In the genomic region with DNA sequence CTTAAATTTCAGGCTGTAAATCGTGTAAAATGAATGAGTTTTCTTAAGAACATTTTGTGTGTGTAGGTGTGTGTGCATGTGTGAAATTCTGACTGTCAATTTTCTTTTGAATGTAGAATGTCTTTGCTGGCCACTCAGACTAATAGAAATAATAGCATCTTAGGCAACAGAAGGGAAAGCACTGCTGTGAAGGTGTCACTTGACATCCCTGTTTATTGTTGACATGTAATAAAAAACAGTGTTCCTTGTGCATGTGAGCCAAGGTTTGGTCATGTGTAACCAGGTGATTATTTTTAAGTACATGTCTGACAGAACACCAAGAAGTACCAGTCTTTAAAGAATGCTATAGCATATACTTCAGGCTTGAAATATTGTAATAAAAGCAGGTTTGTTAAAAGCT, we compare ENCODE assay signal across 30 cellular contexts.
A peak's percentile ranks its signal among the peaks of the same experiment; 100 is the strongest.
DNase-seq lines count a peak whose midpoint lies in the region; ATAC-seq, FAIRE-seq and TF ChIP-seq lines count a peak whose summit lies in the region.
"Had no signal": no experiment of that assay in that cellular context is flagged by ENCODE, and none has a peak within 500 bp of the region (broad histone marks: within the 10 kb centered on the region; RNA-seq: fewer than 3 reads in every experiment).

No MANE protein-coding gene starts in this region.

- peaks cover 9% of the 10 kb centered on the region for H3K36me3 Mint-ChIP-seq in activated CD4-positive, alpha-beta T cell treated with anti-CD3 and anti-CD28 coated beads, Interleukin-2, amount 10 ng/mL, durations not matched to agents 24 days and 14 days (ENCODE audit: low read depth)
- H3K36me3 Mint-ChIP-seq in activated CD4-positive, alpha-beta T cell treated with anti-CD3 and anti-CD28 coated beads for 36 hours (ENCODE audit: low read depth): peaks cover 2% of the 10 kb centered on the region
- no peaks in the 10 kb centered on the region for H3K36me3 Mint-ChIP-seq in CD4-positive, alpha-beta T cell (ENCODE audit: low read depth)

- no peak for TF ChIP-seq CTCF in CD4-positive, alpha-beta T cell (IDR thresholded peaks at IDR 0.05)

- H3K27me3 Mint-ChIP-seq in activated CD4-positive, alpha-beta T cell treated with anti-CD3 and anti-CD28 coated beads, Interleukin-2, amount 10 ng/mL, durations not matched to agents 24 days and 14 days: no peaks in the 10 kb centered on the region
- no peaks in the 10 kb centered on the region for H3K27me3 Mint-ChIP-seq in activated CD4-positive, alpha-beta T cell treated with anti-CD3 and anti-CD28 coated beads for 36 hours
- no peaks in the 10 kb centered on the region for H3K27me3 Mint-ChIP-seq in CD4-positive, alpha-beta T cell
- H3K27me3 Mint-ChIP-seq: activated CD4-positive, alpha-beta memory T cell treated with anti-CD3 and anti-CD28 coated beads, Interleukin-2, amount 10 ng/mL, durations not matched to agents 7 days and 5 days had no signal

- CTCF ChIA-PET in activated CD4-positive, alpha-beta T cell treated with anti-CD3 and anti-CD28 coated beads for 36 hours (lab: Charles Lee): interaction anchor here (0.5 kb wide), 1 partner anchor 845 kb away, joined by 3 read pairs; no protein-coding TSS in a partner anchor
- CTCF ChIA-PET in CD4-positive, alpha-beta T cell (lab: Charles Lee): interaction anchor here (1.1 kb wide), 1 partner anchor 35 kb away, joined by 3 read pairs; no protein-coding TSS in a partner anchor

- peak; percentile 50 for FAIRE-seq in urothelium cell line (lab: Jason Lieb, UNC)
- FAIRE-seq: islet of Langerhans had no signal

- no peaks in the 10 kb centered on the region for H3K9me3 ChIP-seq in CD4-positive, alpha-beta T cell (ENCODE audit: control insufficient read depth, low read length)
- H3K9me3 ChIP-seq: body of pancreas, Caco-2, esophagus muscularis mucosa, left ventricle myocardium inferior, right atrium auricular region, suprapubic skin, upper lobe of right lung had no signal

- intact Hi-C loops in activated CD4-positive, alpha-beta T cell treated with anti-CD3 and anti-CD28 coated beads, Interleukin-2, amount 10 ng/mL, durations not matched to agents 24 days and 14 days (cut with micrococcal nuclease): loop anchor here (5.0 kb wide), 3 partner anchors 47 to 153 kb away; a partner anchor contains a TSS
- intact Hi-C loops in activated CD4-positive, alpha-beta T cell treated with anti-CD3 and anti-CD28 coated beads for 36 hours (cut with DNase I, micrococcal nuclease): loop anchor here in 1 of 2 experiments (5.0 kb wide), 1 partner anchor 153 kb away; a partner anchor contains a TSS
- intact Hi-C loops in CD4-positive, alpha-beta T cell (cut with DNase I, micrococcal nuclease): no loop called here

- peaks cover 54% of the 10 kb centered on the region for H3K4me1 Mint-ChIP-seq in activated CD4-positive, alpha-beta T cell treated with anti-CD3 and anti-CD28 coated beads, Interleukin-2, amount 10 ng/mL, durations not matched to agents 24 days and 14 days
- H3K4me1 Mint-ChIP-seq in activated CD4-positive, alpha-beta T cell treated with anti-CD3 and anti-CD28 coated beads for 36 hours: peaks cover 55% of the 10 kb centered on the region
- peaks cover 52% of the 10 kb centered on the region for H3K4me1 Mint-ChIP-seq in CD4-positive, alpha-beta T cell (ENCODE audit: low read depth)

- H3K27ac Mint-ChIP-seq in activated CD4-positive, alpha-beta T cell treated with anti-CD3 and anti-CD28 coated beads, Interleukin-2, amount 10 ng/mL, durations not matched to agents 24 days and 14 days: no peak overlapping the region
- H3K27ac Mint-ChIP-seq in activated CD4-positive, alpha-beta T cell treated with anti-CD3 and anti-CD28 coated beads for 36 hours: no peak overlapping the region
- no peak overlapping the region for H3K27ac Mint-ChIP-seq in CD4-positive, alpha-beta T cell
- H3K27ac Mint-ChIP-seq: activated CD4-positive, alpha-beta memory T cell treated with anti-CD3 and anti-CD28 coated beads, Interleukin-2, amount 10 ng/mL, durations not matched to agents 7 days and 5 days; activated naive CD4-positive, alpha-beta T cell treated with anti-CD3 and anti-CD28 coated beads for 36 hours; activated T-helper 1 cell treated with anti-CD3 and anti-CD28 coated beads, Interleukin-12 subunit alpha, Interleukin-12 subunit beta, Interleukin-2, Interleukin-4 antibody, amounts not matched to agents 30 ng/mL and 10 ng/mL and 1 ng/mL, durations not matched to agents 14 hours and 24 hours and 36 hours had no signal

- H3K4me3 Mint-ChIP-seq in activated CD4-positive, alpha-beta T cell treated with anti-CD3 and anti-CD28 coated beads, Interleukin-2, amount 10 ng/mL, durations not matched to agents 24 days and 14 days: no peak overlapping the region
- no peak overlapping the region for H3K4me3 Mint-ChIP-seq in activated CD4-positive, alpha-beta T cell treated with anti-CD3 and anti-CD28 coated beads for 36 hours
- no peak overlapping the region for H3K4me3 Mint-ChIP-seq in CD4-positive, alpha-beta T cell
- H3K4me3 Mint-ChIP-seq: activated CD4-positive, alpha-beta memory T cell treated with anti-CD3 and anti-CD28 coated beads, Interleukin-2, amount 10 ng/mL, durations not matched to agents 7 days and 5 days; activated naive CD4-positive, alpha-beta T cell treated with anti-CD3 and anti-CD28 coated beads for 36 hours; activated T-helper 1 cell treated with anti-CD3 and anti-CD28 coated beads, Interleukin-12 subunit alpha, Interleukin-12 subunit beta, Interleukin-2, Interleukin-4 antibody, amounts not matched to agents 30 ng/mL and 10 ng/mL and 1 ng/mL, durations not matched to agents 14 hours and 24 hours and 36 hours had no signal

- DNase-seq in DMS 273 (lab: John Stamatoyannopoulos, UW; ENCODE audit: unreplicated experiment): peak; percentile 11
- no peak for DNase-seq in DMS 273 treated with DMSO at 0.1 percent for 48 hours (lab: John Stamatoyannopoulos, UW)
- DNase-seq in activated CD4-positive, alpha-beta T cell treated with anti-CD3 and anti-CD28 coated beads, Interleukin-2, amount 10 ng/mL, durations not matched to agents 24 days and 14 days: peak; percentile 21
- DNase-seq in activated CD4-positive, alpha-beta T cell treated with anti-CD3 and anti-CD28 coated beads for 36 hours: no peak
- DNase-seq in NCI-H69 (lab: John Stamatoyannopoulos, UW): peak; percentile 62
- DNase-seq in urothelium cell line (ENCODE audit: low spot score): no peak
- no peak for DNase-seq in EL
- DNase-seq in CD4-positive, alpha-beta T cell: no peak
- DNase-seq: activated CD4-positive, alpha-beta memory T cell treated with anti-CD3 and anti-CD28 coated beads, Interleukin-2, amount 10 ng/mL, durations not matched to agents 7 days and 5 days; activated CD4-positive, CD25-positive, alpha-beta regulatory T cell treated with anti-CD3 and anti-CD28 coated beads, Interleukin-2, amount 50 U/mL, for 72 hours; activated CD8-positive, alpha-beta memory T cell treated with anti-CD3 and anti-CD28 coated beads, Interleukin-2, amount 50 U/mL, for 4 hours; activated naive CD4-positive, alpha-beta T cell treated with anti-CD3 and anti-CD28 coated beads for 36 hours; body of pancreas; Caco-2; cerebellar nuclear complex; HCEC 1CT; left ventricle myocardium inferior; mesendoderm; NCI-H1694 treated with DMSO at 0.1 percent for 48 hours; Right ventricle myocardium superior; stimulated activated naive CD4-positive, alpha-beta T cell treated with Interleukin-2 at 50 U/mL for 16 hours; upper lobe of right lung had no signal

- no peaks in the 10 kb centered on the region for H3K9me3 Mint-ChIP-seq in activated CD4-positive, alpha-beta T cell treated with anti-CD3 and anti-CD28 coated beads, Interleukin-2, amount 10 ng/mL, durations not matched to agents 24 days and 14 days
- H3K9me3 Mint-ChIP-seq in activated CD4-positive, alpha-beta T cell treated with anti-CD3 and anti-CD28 coated beads for 36 hours (ENCODE audit: low read depth): no peaks in the 10 kb centered on the region
- H3K9me3 Mint-ChIP-seq in CD4-positive, alpha-beta T cell: no peaks in the 10 kb centered on the region
- H3K9me3 Mint-ChIP-seq: activated CD4-positive, alpha-beta memory T cell treated with anti-CD3 and anti-CD28 coated beads, Interleukin-2, amount 10 ng/mL, durations not matched to agents 7 days and 5 days; activated naive CD4-positive, alpha-beta T cell treated with anti-CD3 and anti-CD28 coated beads for 36 hours; activated T-helper 1 cell treated with anti-CD3 and anti-CD28 coated beads, Interleukin-12 subunit alpha, Interleukin-12 subunit beta, Interleukin-2, Interleukin-4 antibody, amounts not matched to agents 30 ng/mL and 10 ng/mL and 1 ng/mL, durations not matched to agents 14 hours and 24 hours and 36 hours had no signal

- no peak overlapping the region for H3K27ac ChIP-seq in CD4-positive, alpha-beta T cell (ENCODE audit: low read depth, low read length)
- H3K27ac ChIP-seq: 22Rv1, body of pancreas, esophagus muscularis mucosa, HL-60, KMS-11, left ventricle myocardium inferior, right atrium auricular region, suprapubic skin, upper lobe of right lung had no signal

- POLR2A ChIA-PET in activated CD4-positive, alpha-beta T cell treated with anti-CD3 and anti-CD28 coated beads for 36 hours (lab: Charles Lee): no interaction called here
- POLR2A ChIA-PET in CD4-positive, alpha-beta T cell (lab: Charles Lee): no interaction called here

- ATAC-seq in activated CD4-positive, alpha-beta T cell treated with anti-CD3 and anti-CD28 coated beads for 36 hours: no peak
- no peak for ATAC-seq in CD4-positive, alpha-beta T cell (ENCODE audit: poor library complexity)
- ATAC-seq: body of pancreas, upper lobe of right lung had no signal

- no peaks in the 10 kb centered on the region for H3K27me3 ChIP-seq in CD4-positive, alpha-beta T cell (ENCODE audit: control insufficient read depth, insufficient read depth, low read length)
- H3K27me3 ChIP-seq: body of pancreas, esophagus muscularis mucosa, right atrium auricular region, suprapubic skin, upper lobe of right lung had no signal

Comparison
In these comparisons a context has a peak if more than half of its experiments do, and no peak if none do; other contexts are left out.
1. DNase-seq: peak in DMS 273 (single experiment), activated CD4-positive, alpha-beta T cell treated with anti-CD3 and anti-CD28 coated beads, Interleukin-2, amount 10 ng/mL, durations not matched to agents 24 days and 14 days (single experiment) and NCI-H69 (single experiment); none in DMS 273 treated with DMSO at 0.1 percent for 48 hours (single experiment), activated CD4-positive, alpha-beta T cell treated with anti-CD3 and anti-CD28 coated beads for 36 hours (single experiment), urothelium cell line (single experiment), EL (single experiment) and CD4-positive, alpha-beta T cell (0 of 10).